Comparison of ENCODE assay signal across 22 cellular contexts in the genomic region with DNA sequence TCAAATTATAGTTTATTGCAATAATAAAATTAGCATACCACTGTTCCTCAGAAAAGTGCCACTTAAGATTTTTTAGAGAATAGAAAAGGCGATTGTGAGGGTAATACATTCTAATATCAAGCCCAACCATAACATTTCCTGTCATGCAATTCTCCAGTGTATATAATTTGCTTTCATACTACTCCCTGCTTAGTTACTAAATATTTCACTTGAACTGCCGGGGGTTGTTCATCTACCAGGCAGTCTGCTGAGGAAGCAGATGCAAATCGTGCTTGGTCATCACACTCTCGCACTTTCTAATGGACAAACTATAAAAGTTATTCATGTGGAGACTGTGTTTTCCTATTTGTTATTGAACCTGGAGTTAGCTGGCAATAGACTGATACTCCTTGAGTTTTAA.
DNase-seq lines count a peak whose midpoint lies in the region; ATAC-seq and TF ChIP-seq lines count a peak whose summit lies in the region.
"Had no signal": no experiment of that assay in that cellular context is flagged by ENCODE, and none has a peak within 500 bp of the region (broad histone marks: within the 10 kb centered on the region; RNA-seq: fewer than 3 reads in every experiment).

No MANE protein-coding gene starts in this region.

- no peaks in the 10 kb centered on the region for H3K9me2 ChIP-seq in SU-DHL-6 (replicated peaks; ENCODE audit: insufficient read depth, low read length)

- in situ Hi-C loops in Caki2 (cut with HindIII; ENCODE audit: low pct_unique_long_range_greater_than_20kb, low sequenced_read_pairs): no loop called here

- no peak overlapping the region for H3K14ac ChIP-seq in mesenchymal stem cell (ENCODE audit: low read length in 2 of 2)

- no peak overlapping the region for H2BK120ac ChIP-seq in mesenchymal stem cell (ENCODE audit: low read depth, low read length)

- no peaks in the 10 kb centered on the region for H3K9me3 ChIP-seq in SU-DHL-6 (ENCODE audit: insufficient read depth, low read length)
- H3K9me3 ChIP-seq in mesenchymal stem cell (ENCODE audit: control insufficient read depth, low read length): no peaks in the 10 kb centered on the region
- H3K9me3 ChIP-seq in spleen: no peaks in the 10 kb centered on the region
- H3K9me3 ChIP-seq: Peyer's patch, prostate gland, vagina had no signal

- no peak overlapping the region for H3K4me2 ChIP-seq in SU-DHL-6 (ENCODE audit: low read depth, low read length, poor library complexity, severe bottlenecking)
- no peak overlapping the region for H3K4me2 ChIP-seq in mesenchymal stem cell (ENCODE audit: low read length, poor library complexity, severe bottlenecking)
- H3K4me2 ChIP-seq: GM23338 had no signal

- no peak overlapping the region for H4K8ac ChIP-seq in mesenchymal stem cell (ENCODE audit: low read length)

- H3K4ac ChIP-seq in mesenchymal stem cell (ENCODE audit: low read depth in 1 of 2, low read length in 2 of 2): no peak overlapping the region

- no peak overlapping the region for H3K27ac ChIP-seq in SU-DHL-6 (ENCODE audit: low read depth, low read length)
- H3K27ac ChIP-seq in mesenchymal stem cell (ENCODE audit: low read length, poor library complexity, severe bottlenecking): peak overlapping the region; percentile 59
- no peak overlapping the region for H3K27ac ChIP-seq in spleen
- H3K27ac ChIP-seq: brain microvascular endothelial cell, Peyer's patch, prostate gland, vagina had no signal

- no peak overlapping the region for H3K4me3 ChIP-seq in SU-DHL-6 (ENCODE audit: insufficient read depth, low read length, poor library complexity, severe bottlenecking)
- H3K4me3 ChIP-seq in mesenchymal stem cell (ENCODE audit: insufficient read depth in 1 of 2, low read depth in 1 of 2, low read length in 2 of 2): no peak overlapping the region
- H3K4me3 ChIP-seq in spleen: no peak overlapping the region
- H3K4me3 ChIP-seq: GM23338, Peyer's patch, prostate gland, vagina had no signal

- no peak overlapping the region for H3K4me3 Mint-ChIP-seq in T-cell
- H3K4me3 Mint-ChIP-seq: activated naive CD8-positive, alpha-beta T cell treated with anti-CD3 and anti-CD28 coated beads, Interleukin-2, amount 10 ng/mL, durations not matched to agents 7 days and 5 days; CD4-positive, alpha-beta T cell; GM23338; nephron progenitor cell; T-helper 2 cell treated with Interferon-gamma antibody and Interleukin-4, amounts not matched to agents 5 μg/mL and 100 μg/mL, for 36 hours had no signal

- H3K27me3 ChIP-seq in SU-DHL-6 (ENCODE audit: low read length) (no peaks in the 10 kb centered on the region), mesenchymal stem cell (ENCODE audit: control insufficient read depth in 1 of 2, insufficient read depth in 1 of 2, low read length in 2 of 2) (no peaks in the 10 kb centered on the region), spleen (replicated peaks in 1 of 7) (no peaks in the 10 kb centered on the region)
- H3K27me3 ChIP-seq: brain microvascular endothelial cell, Peyer's patch, vagina had no signal

- DNase-seq in Caki2 (ENCODE audit: low read depth) (peak; percentile 39), mesenchymal stem cell (no peak), T-cell (no peak), spleen (no peak)
- DNase-seq in activated T-cell treated with anti-CD3 and anti-CD28 coated beads, Interleukin-2, amount 50 U/mL, for 1 hour: no peak
- DNase-seq: activated CD4-positive, CD25-positive, alpha-beta regulatory T cell treated with anti-CD3 and anti-CD28 coated beads, Interleukin-2, amount 50 U/mL, for 72 hours; activated naive CD8-positive, alpha-beta T cell treated with anti-CD3 and anti-CD28 coated beads, Interleukin-2, amount 10 ng/mL, durations not matched to agents 7 days and 5 days; brain microvascular endothelial cell; CD4-positive, alpha-beta T cell; left cardiac atrium; NCI-H146; nephron progenitor cell; Peyer's patch; small intestine had no signal

- no peak overlapping the region for H3K27ac Mint-ChIP-seq in T-cell
- H3K27ac Mint-ChIP-seq: activated naive CD8-positive, alpha-beta T cell treated with anti-CD3 and anti-CD28 coated beads, Interleukin-2, amount 10 ng/mL, durations not matched to agents 7 days and 5 days; CD4-positive, alpha-beta T cell; GM23338; nephron progenitor cell; T-helper 2 cell treated with Interferon-gamma antibody and Interleukin-4, amounts not matched to agents 5 μg/mL and 100 μg/mL, for 36 hours had no signal

- no peaks in the 10 kb centered on the region for H3K27me3 Mint-ChIP-seq in T-cell
- H3K27me3 Mint-ChIP-seq: activated naive CD8-positive, alpha-beta T cell treated with anti-CD3 and anti-CD28 coated beads, Interleukin-2, amount 10 ng/mL, durations not matched to agents 7 days and 5 days; CD4-positive, alpha-beta T cell had no signal

- H3K18ac ChIP-seq in mesenchymal stem cell (ENCODE audit: low read depth in 1 of 2, low read length in 2 of 2): no peak overlapping the region

- no peak overlapping the region for H2AK5ac ChIP-seq in mesenchymal stem cell (ENCODE audit: low read length, severe bottlenecking)

- H2BK15ac ChIP-seq in mesenchymal stem cell (ENCODE audit: low read depth, poor library complexity, severe bottlenecking): no peak overlapping the region

- no peak overlapping the region for H4K91ac ChIP-seq in mesenchymal stem cell (ENCODE audit: low read length)

- H3K23ac ChIP-seq in mesenchymal stem cell (ENCODE audit: low read length in 2 of 2): no peak overlapping the region

- H3K9ac ChIP-seq in SU-DHL-6 (ENCODE audit: low read length) (no peak overlapping the region), mesenchymal stem cell (ENCODE audit: low read length) (no peak overlapping the region)

- no peak for TF ChIP-seq CTCF in SU-DHL-6 (IDR thresholded peaks at IDR 0.05; ENCODE audit: insufficient read depth, low read length, poor library complexity, severe bottlenecking)
- TF ChIP-seq CTCF in spleen (IDR thresholded peaks at IDR 0.05 in 8 of 11, conservative IDR thresholded peaks at IDR 0.05 in 3 of 11): no peak

- no peaks in the 10 kb centered on the region for H3K4me1 ChIP-seq in mesenchymal stem cell (ENCODE audit: control insufficient read depth, insufficient read depth, low read depth, low read length)
- no peaks in the 10 kb centered on the region for H3K4me1 ChIP-seq in spleen
- H3K4me1 ChIP-seq: Peyer's patch, prostate gland, vagina had no signal

- CTCF ChIA-PET in T-cell (lab: Charles Lee): no interaction called here

- H3F3A ChIP-seq in SU-DHL-6 (ENCODE audit: insufficient read depth): no peaks in the 10 kb centered on the region

- H2BK12ac ChIP-seq in mesenchymal stem cell (ENCODE audit: low read length in 2 of 2): no peak overlapping the region

- H3K9me3 Mint-ChIP-seq in T-cell: no peaks in the 10 kb centered on the region
- H3K9me3 Mint-ChIP-seq: activated naive CD8-positive, alpha-beta T cell treated with anti-CD3 and anti-CD28 coated beads, Interleukin-2, amount 10 ng/mL, durations not matched to agents 7 days and 5 days; CD4-positive, alpha-beta T cell; GM23338; nephron progenitor cell; T-helper 2 cell treated with Interferon-gamma antibody and Interleukin-4, amounts not matched to agents 5 μg/mL and 100 μg/mL, for 36 hours had no signal

- no peaks in the 10 kb centered on the region for H3K36me3 Mint-ChIP-seq in T-cell

- H3K79me2 ChIP-seq in SU-DHL-6 (ENCODE audit: insufficient read depth, low read length): no peaks in the 10 kb centered on the region

- no peaks in the 10 kb centered on the region for H3K79me1 ChIP-seq in mesenchymal stem cell (replicated peaks; ENCODE audit: low read length, poor library complexity, severe bottlenecking)

- no peaks in the 10 kb centered on the region for H4K20me1 ChIP-seq in SU-DHL-6 (ENCODE audit: low read depth, low read length)

- no peaks in the 10 kb centered on the region for H3K4me1 Mint-ChIP-seq in T-cell
- H3K4me1 Mint-ChIP-seq: activated naive CD8-positive, alpha-beta T cell treated with anti-CD3 and anti-CD28 coated beads, Interleukin-2, amount 10 ng/mL, durations not matched to agents 7 days and 5 days; GM23338; nephron progenitor cell had no signal

- ATAC-seq in HG02678 (IDR thresholded peaks at IDR 0.05; ENCODE audit: unreplicated experiment) (peak; percentile 49), T-cell (replicated peaks in 1 of 4) (no peak), HG03342 (IDR thresholded peaks at IDR 0.05; ENCODE audit: unreplicated experiment) (no peak)
- ATAC-seq: GM23338, HepG2, left cardiac atrium had no signal

- POLR2A ChIA-PET in T-cell (lab: Charles Lee): no interaction called here

- peak overlapping the region; percentile 42 for H2AFZ ChIP-seq in SU-DHL-6 (ENCODE audit: low read depth, low read length, severe bottlenecking)
- H2AFZ ChIP-seq in mesenchymal stem cell (ENCODE audit: low read depth, low read length): no peak overlapping the region
- H2AFZ ChIP-seq: GM23338 had no signal

- intact Hi-C loops in spleen (cut with DNase I; ENCODE audit: low total_unique reads): no loop called here

- H3K36me3 ChIP-seq in SU-DHL-6 (ENCODE audit: low read length): no peaks in the 10 kb centered on the region
- H3K36me3 ChIP-seq in mesenchymal stem cell (ENCODE audit: control insufficient read depth in 1 of 2, insufficient read depth in 2 of 2, low read depth in 1 of 2, low read length in 2 of 2): no peaks in the 10 kb centered on the region
- H3K36me3 ChIP-seq in spleen: no peaks in the 10 kb centered on the region
- H3K36me3 ChIP-seq: brain microvascular endothelial cell, Peyer's patch, prostate gland, vagina had no signal

- H2BK5ac ChIP-seq in mesenchymal stem cell (ENCODE audit: low read depth, low read length, poor library complexity, severe bottlenecking): no peak overlapping the region

- no peak for TF ChIP-seq POLR2A in spleen (IDR thresholded peaks at IDR 0.05)

- WGBS in mesenchymal stem cell: 87% methylated on average over 3 of the region's 4 CpGs
- 28 to 45% (median 31%) methylated on average over 4 of the region's 4 CpGs for WGBS in spleen, 5 donors
